In genomic region chr14:64971452-64971889, GRCh38 we compare ENCODE assay signal across 8 cellular contexts. TPM values are rescaled to one million over a fixed set of nuclear protein-coding genes. Genes with fewer than 3 reads are reported as not detected.
DNase-seq lines count a peak whose midpoint lies in the region; ATAC-seq and TF ChIP-seq lines count a peak whose summit lies in the region.

No MANE protein-coding gene starts in this region.

- H3K4me3 ChIP-seq in SK-N-MC = peak overlapping the region; percentile 81
- peak overlapping the region; percentile 74 for H3K4me3 ChIP-seq in fibroblast of the aortic adventitia (ENCODE audit: low read depth, low read length)
- H3K4me3 ChIP-seq in psoas muscle = peak overlapping the region; percentile 84

- H3K36me3 ChIP-seq in ES-I3 (ENCODE audit: insufficient read depth, low read length) = no peaks in the 10 kb centered on the region
- H3K36me3 ChIP-seq in SK-N-MC (ENCODE audit: insufficient read depth, low read length) = no peaks in the 10 kb centered on the region
- no peaks in the 10 kb centered on the region for H3K36me3 ChIP-seq in psoas muscle (ENCODE audit: insufficient read depth in 1 of 2, low read depth in 1 of 2)

- TF ChIP-seq CTCF in fibroblast of the aortic adventitia (IDR thresholded peaks at IDR 0.05; ENCODE audit: insufficient read depth, low read length) = no peak
- TF ChIP-seq CTCF in psoas muscle (IDR thresholded peaks at IDR 0.05) = no peak

- WGBS in psoas muscle, 3 donors = 7 to 10% (median 8%) methylated on average over 19 to 27 of the region's 27 CpGs

- peaks cover 26% of the 10 kb centered on the region for H3K4me1 ChIP-seq in ES-I3 (ENCODE audit: insufficient read depth, low read length)
- peaks cover 29% of the 10 kb centered on the region for H3K4me1 ChIP-seq in psoas muscle

- H3K27ac ChIP-seq in SK-N-MC (no peak overlapping the region), psoas muscle (peak overlapping the region; percentile 69)

- H3K9me3 ChIP-seq in ES-I3 (ENCODE audit: control insufficient read depth, insufficient read depth, low read length) (no peaks in the 10 kb centered on the region), SK-N-MC (ENCODE audit: low read depth, low read length) (no peaks in the 10 kb centered on the region), psoas muscle (no peaks in the 10 kb centered on the region)

- intact Hi-C loops in psoas muscle (cut with DNase I) = no loop called here

- H3K9ac ChIP-seq in ES-I3 (ENCODE audit: low read depth, low read length) (peak overlapping the region; percentile 75; the same call in 1 of the 2 replicates), SK-N-MC (ENCODE audit: insufficient read length) (peak overlapping the region; percentile 70)

- ATAC-seq in psoas muscle = peak in 3 of 4 donors; percentile 3 to 14 (median 7)
- no peak for ATAC-seq in HG02623 (IDR thresholded peaks at IDR 0.05; ENCODE audit: unreplicated experiment)

- H3K27me3 ChIP-seq in psoas muscle (ENCODE audit: insufficient read depth in 3 of 3, low read length in 2 of 3) = no peaks in the 10 kb centered on the region

- no peak for DNase-seq in SK-N-MC (ENCODE audit: low read depth, low spot score)
- DNase-seq in fibroblast of the aortic adventitia (ENCODE audit: low read depth) = no peak
- no peak for DNase-seq in psoas muscle
- no peak for DNase-seq in stimulated activated CD4-positive, alpha-beta T cell treated with anti-CD3 and anti-CD28 coated beads, Interleukin-12 subunit alpha, Interleukin-12 subunit beta, amount 100 ng/mL, for 4 hours
- no peak for DNase-seq in stimulated activated CD8-positive, alpha-beta memory T cell treated with anti-CD3 and anti-CD28 coated beads, Interleukin-4, amount 100 ng/mL, for 48 hours
- no peak for DNase-seq in activated CD8-positive, alpha-beta memory T cell treated with anti-CD3 and anti-CD28 coated beads, Interleukin-2, amount 50 U/mL, for 48 hours

RNA-seq across cellular contexts. Expression of gene RAB15, which starts 0.7 kb away (rescaled TPM):
- total RNA-seq in fibroblast of the aortic adventitia (ENCODE audit: low replicate concordance) (3.8 and 4.8 TPM in 2 replicates), psoas muscle (10 to 100 TPM; 18.0 to 61.9 (median 24.2) TPM)
- polyA plus RNA-seq in psoas muscle = 1 to 10 TPM; 3.1 to 8.6 (median 3.3) TPM

RNA-seq across cellular contexts. Expression of gene FNTB, which starts 15.2 kb away (rescaled TPM):
- total RNA-seq in fibroblast of the aortic adventitia (ENCODE audit: low replicate concordance) = 5.6 and 19.3 TPM in 2 replicates
- total RNA-seq in psoas muscle = 10 to 100 TPM; 18.8 to 28.8 (median 20.1) TPM
- 10 to 100 TPM; 10.2 to 25.4 (median 11.9) TPM for polyA plus RNA-seq in psoas muscle

RNA-seq across cellular contexts. Expression of gene GPX2, which starts 28.9 kb away (rescaled TPM):
- total RNA-seq in fibroblast of the aortic adventitia (ENCODE audit: low replicate concordance) (not detected in 2 replicates), psoas muscle (not detected)
- polyA plus RNA-seq in psoas muscle = under 1 TPM in 2 of 3 donors, not detected in 1; 0.04 to 0.21 TPM

RNA-seq across cellular contexts. Expression of gene CHURC1, which starts 57.2 kb away (rescaled TPM):
- 85.4 and 380 TPM in 2 replicates for total RNA-seq in fibroblast of the aortic adventitia (ENCODE audit: low replicate concordance)
- total RNA-seq in psoas muscle = 100 to 1,000 TPM in 2 of 4 donors, 10 to 100 TPM in 2; 77.9 to 112 (median 94.1) TPM
- polyA plus RNA-seq in psoas muscle = 10 to 100 TPM; 31.4 to 67.7 (median 53.4) TPM
